In genomic region chr22:40638261-40638660, GRCh38 we compare ENCODE assay signal across 15 cellular contexts. TPM values are rescaled to one million over a fixed set of nuclear protein-coding genes. Genes with fewer than 3 reads are reported as not detected.
DNase-seq lines count a peak whose midpoint lies in the region; ATAC-seq and TF ChIP-seq lines count a peak whose summit lies in the region.
"Had no signal": no experiment of that assay in that cellular context is flagged by ENCODE, and none has a peak within 500 bp of the region (broad histone marks: within the 10 kb centered on the region; RNA-seq: fewer than 3 reads in every experiment).

No MANE protein-coding gene starts in this region.

- DNase-seq in activated naive CD4-positive, alpha-beta T cell treated with anti-CD3 and anti-CD28 coated beads for 36 hours: no peak
- DNase-seq in activated naive CD4-positive, alpha-beta T cell treated with anti-CD3 and anti-CD28 coated beads, Interleukin-2, amount 50 U/mL, for 16 hours: no peak
- no peak for DNase-seq in RWPE1 (ENCODE audit: low spot score)
- DNase-seq in glutamatergic neuron: no peak
- no peak for DNase-seq in stimulated activated naive B cell treated with anti-CD40 and anti-IgM and Interleukin-4, amounts not matched to agents 10 μg/mL and 1 μg/mL and 100 μg/mL, for 72 hours
- no peak for DNase-seq in foreskin melanocyte
- DNase-seq in islet precursor cell: no peak
- DNase-seq: activated CD4-positive, alpha-beta T cell treated with anti-CD3 and anti-CD28 coated beads, Interleukin-2, amount 50 U/mL, for 1 hour; erythroblast; NCI-H446; occipital lobe had no signal

- CTCF ChIA-PET in activated naive CD4-positive, alpha-beta T cell treated with anti-CD3 and anti-CD28 coated beads for 36 hours (lab: Charles Lee): interaction anchor here (1.0 to 1.7 kb wide), 2 partner anchors 9 to 202 kb away, joined by 3 to 4 read pairs; no protein-coding TSS in a partner anchor
- CTCF ChIA-PET in RWPE1 (lab: Yijun Ruan, JAX): no interaction called here

- H3K9me3 Mint-ChIP-seq in activated naive CD4-positive, alpha-beta T cell treated with anti-CD3 and anti-CD28 coated beads for 36 hours: no peaks in the 10 kb centered on the region
- H3K9me3 Mint-ChIP-seq in glutamatergic neuron (ENCODE audit: unreplicated experiment): peaks cover 7% of the 10 kb centered on the region
- H3K9me3 Mint-ChIP-seq in stimulated activated naive B cell treated with anti-CD40 and anti-IgM and Interleukin-4, amounts not matched to agents 10 μg/mL and 1 μg/mL and 100 μg/mL, for 72 hours: no peaks in the 10 kb centered on the region
- H3K9me3 Mint-ChIP-seq: T-helper 1 cell treated with Interleukin-12 subunit alpha and Interleukin-12 subunit beta and Interleukin-4 antibody, amounts not matched to agents 30 μg/mL and 1 μg/mL, for 36 hours had no signal

- H3K27ac ChIP-seq in RWPE1: peak overlapping the region; percentile 87

- no peak for ATAC-seq in stimulated activated naive B cell treated with anti-CD40 and anti-IgM and Interleukin-4, amounts not matched to agents 10 μg/mL and 1 μg/mL and 100 μg/mL, for 72 hours (replicated peaks)
- no peak for ATAC-seq in HG02840 (IDR thresholded peaks at IDR 0.05; ENCODE audit: low FRiP score, unreplicated experiment)

- intact Hi-C loops in activated naive CD4-positive, alpha-beta T cell treated with anti-CD3 and anti-CD28 coated beads for 36 hours (cut with micrococcal nuclease): loop anchor here (5.0 kb wide), 2 partner anchors 219 to 266 kb away; partner anchors contain the start of genes SGSM3, ST13 and XPNPEP3

- POLR2A ChIA-PET in RWPE1 (lab: Yijun Ruan, JAX; ENCODE audit: low non-redundant PET): no interaction called here

- H3K27ac Mint-ChIP-seq in activated naive CD4-positive, alpha-beta T cell treated with anti-CD3 and anti-CD28 coated beads for 36 hours: no peak overlapping the region
- no peak overlapping the region for H3K27ac Mint-ChIP-seq in glutamatergic neuron (ENCODE audit: unreplicated experiment)
- peak overlapping the region; percentile 56 for H3K27ac Mint-ChIP-seq in stimulated activated naive B cell treated with anti-CD40 and anti-IgM and Interleukin-4, amounts not matched to agents 10 μg/mL and 1 μg/mL and 100 μg/mL, for 72 hours

- peaks cover 25% of the 10 kb centered on the region for H3K4me1 Mint-ChIP-seq in activated naive CD4-positive, alpha-beta T cell treated with anti-CD3 and anti-CD28 coated beads for 36 hours (ENCODE audit: low read depth)
- H3K4me1 Mint-ChIP-seq in glutamatergic neuron (ENCODE audit: low read depth, unreplicated experiment): peaks cover 14% of the 10 kb centered on the region
- H3K4me1 Mint-ChIP-seq in stimulated activated naive B cell treated with anti-CD40 and anti-IgM and Interleukin-4, amounts not matched to agents 10 μg/mL and 1 μg/mL and 100 μg/mL, for 72 hours: peaks cover 9 to 27% of the 10 kb centered on the region in 2 donors

- peak overlapping the region; percentile 87 for H3K4me3 Mint-ChIP-seq in activated naive CD4-positive, alpha-beta T cell treated with anti-CD3 and anti-CD28 coated beads for 36 hours
- peak overlapping the region; percentile 95 for H3K4me3 Mint-ChIP-seq in glutamatergic neuron (ENCODE audit: unreplicated experiment)
- H3K4me3 Mint-ChIP-seq in stimulated activated naive B cell treated with anti-CD40 and anti-IgM and Interleukin-4, amounts not matched to agents 10 μg/mL and 1 μg/mL and 100 μg/mL, for 72 hours: no peak overlapping the region

- no peaks in the 10 kb centered on the region for H3K27me3 Mint-ChIP-seq in activated naive CD4-positive, alpha-beta T cell treated with anti-CD3 and anti-CD28 coated beads for 36 hours (ENCODE audit: low read depth)
- peaks cover 10% of the 10 kb centered on the region for H3K27me3 Mint-ChIP-seq in glutamatergic neuron (ENCODE audit: unreplicated experiment)
- no peaks in the 10 kb centered on the region for H3K27me3 Mint-ChIP-seq in stimulated activated naive B cell treated with anti-CD40 and anti-IgM and Interleukin-4, amounts not matched to agents 10 μg/mL and 1 μg/mL and 100 μg/mL, for 72 hours
- H3K27me3 Mint-ChIP-seq: activated naive CD8-positive, alpha-beta T cell had no signal

- no peaks in the 10 kb centered on the region for H3K36me3 Mint-ChIP-seq in activated naive CD4-positive, alpha-beta T cell treated with anti-CD3 and anti-CD28 coated beads for 36 hours (ENCODE audit: low read depth)
- no peaks in the 10 kb centered on the region for H3K36me3 Mint-ChIP-seq in glutamatergic neuron (ENCODE audit: unreplicated experiment)
- H3K36me3 Mint-ChIP-seq in stimulated activated naive B cell treated with anti-CD40 and anti-IgM and Interleukin-4, amounts not matched to agents 10 μg/mL and 1 μg/mL and 100 μg/mL, for 72 hours: no peaks in the 10 kb centered on the region
- H3K36me3 Mint-ChIP-seq: activated naive CD8-positive, alpha-beta T cell had no signal

- TF ChIP-seq CTCF in RWPE1 (conservative IDR thresholded peaks at IDR 0.05; ENCODE audit: low read depth) (no peak), glutamatergic neuron (IDR thresholded peaks at IDR 0.05; ENCODE audit: partially characterized antibody, unreplicated experiment) (no peak)

RNA-seq across cellular contexts. Expression of gene MRTFA, which starts 1.7 kb away (rescaled TPM):
- 10 to 100 TPM; 47.2 to 48.9 TPM for total RNA-seq in activated naive CD4-positive, alpha-beta T cell treated with anti-CD3 and anti-CD28 coated beads for 36 hours
- total RNA-seq in glutamatergic neuron (ENCODE audit: unreplicated experiment): 91.7 TPM

RNA-seq across cellular contexts. Expression of gene MCHR1, which starts 41.0 kb away (rescaled TPM):
- not detected for total RNA-seq in activated naive CD4-positive, alpha-beta T cell treated with anti-CD3 and anti-CD28 coated beads for 36 hours
- 1.7 TPM for total RNA-seq in glutamatergic neuron (ENCODE audit: unreplicated experiment)
- total RNA-seq: lower lobe of right lung had no signal

Comparison
In these comparisons a context has a peak if more than half of its experiments do, and no peak if none do; other contexts are left out.
1. H3K4me3 Mint-ChIP-seq: peak in activated naive CD4-positive, alpha-beta T cell treated with anti-CD3 and anti-CD28 coated beads for 36 hours (single experiment) and glutamatergic neuron (single experiment); none in stimulated activated naive B cell treated with anti-CD40 and anti-IgM and Interleukin-4, amounts not matched to agents 10 μg/mL and 1 μg/mL and 100 μg/mL, for 72 hours (0 of 2).